ENCODE assay signal across 14 cellular contexts in the genomic region with DNA sequence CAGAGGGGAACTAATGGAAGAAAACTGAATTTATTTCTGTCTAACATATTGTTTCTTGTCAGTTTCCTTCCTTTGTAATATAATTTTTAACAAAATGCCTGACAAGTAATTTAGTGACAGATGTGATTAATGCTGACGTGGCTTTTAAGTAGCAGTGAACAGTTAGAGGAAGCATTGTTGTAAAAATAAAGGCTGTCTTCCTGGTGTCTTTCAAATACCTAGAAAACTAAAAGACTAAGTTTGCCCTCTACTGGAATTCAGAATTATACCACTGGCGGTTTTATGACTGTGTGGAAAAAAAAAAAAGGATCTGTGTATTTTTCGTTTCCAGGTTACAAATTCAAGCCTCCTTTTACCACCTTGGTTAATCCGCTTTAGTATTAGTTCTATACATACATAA.
DNase-seq lines count a peak whose midpoint lies in the region; ATAC-seq and TF ChIP-seq lines count a peak whose summit lies in the region.
"Had no signal": no experiment of that assay in that cellular context is flagged by ENCODE, and none has a peak within 500 bp of the region (broad histone marks: within the 10 kb centered on the region; RNA-seq: fewer than 3 reads in every experiment).

No MANE protein-coding gene starts in this region.

- H3K14ac ChIP-seq in IMR-90 (replicated peaks; ENCODE audit: low read depth, low read length), result no peak overlapping the region

- H3K56ac ChIP-seq in IMR-90 (ENCODE audit: extremely low read depth, insufficient read depth, low read length), result no peak overlapping the region

- TF ChIP-seq CTCF in IMR-90 (conservative IDR thresholded peaks at IDR 0.05; ENCODE audit: low read depth, low read length) (no peak), dorsolateral prefrontal cortex (IDR thresholded peaks at IDR 0.05 in 54 of 56, conservative IDR thresholded peaks at IDR 0.05 in 2 of 56; ENCODE audit: low read depth in 1 of 56, partially characterized antibody in 56 of 56) (peak in 41 of 56 donors; percentile 7 to 63 (median 34))

- no peak overlapping the region for H2AFZ ChIP-seq in IMR-90 (replicated peaks; ENCODE audit: low read length, poor library complexity)

- in situ Hi-C loops in IMR-90 (cut with MboI; ENCODE audit: low sequenced_read_pairs), result no loop called here

- H4K8ac ChIP-seq in IMR-90 (ENCODE audit: low read depth in 2 of 2, low read length in 2 of 2), result no peak overlapping the region

- H3K27me3 ChIP-seq in IMR-90 (ENCODE audit: control insufficient read depth, insufficient read depth, low read length) (no peaks in the 10 kb centered on the region), dorsolateral prefrontal cortex (peaks cover 0 to 5% (median 0%) of the 10 kb centered on the region in 45 donors)

- CTCF ChIA-PET in IMR-90 (lab: Yijun Ruan, JAX), result no interaction called here

- no TSS peak for BruUV-seq in IMR-90 (replicated peaks; lab: Mats Ljungman, UMichigan)

- H3K9me3 ChIP-seq in IMR-90 (ENCODE audit: control insufficient read depth, insufficient read depth, low read length), result peaks cover 15% of the 10 kb centered on the region

- H2AK5ac ChIP-seq in IMR-90 (ENCODE audit: low read depth, low read length), result no peak overlapping the region

- no peak overlapping the region for H3K4me2 ChIP-seq in IMR-90 (ENCODE audit: low read depth, low read length)

- H3K23ac ChIP-seq in IMR-90 (ENCODE audit: low read depth, low read length), result no peak overlapping the region

- H2BK15ac ChIP-seq in IMR-90 (ENCODE audit: low read depth, low read length), result no peak overlapping the region

- H3K4ac ChIP-seq in IMR-90 (ENCODE audit: low read depth, low read length), result no peak overlapping the region

- DNase-seq in IMR-90 (no peak), NCI-H146 (lab: John Stamatoyannopoulos, UW) (peak; percentile 16), dorsolateral prefrontal cortex (no peak), renal cortical epithelial cell (ENCODE audit: low read depth) (peak; percentile 12)
- DNase-seq in stimulated activated CD4-positive, alpha-beta T cell treated with anti-CD3 and anti-CD28 coated beads, Interleukin-4, amount 100 ng/mL, for 24 hours, result no peak
- DNase-seq: activated CD8-positive, alpha-beta memory T cell treated with anti-CD3 and anti-CD28 coated beads for 24 hours; activated naive CD8-positive, alpha-beta T cell treated with anti-CD3 and anti-CD28 coated beads, Interleukin-2, amount 10 ng/mL, durations not matched to agents 7 days and 5 days; Calu3; KG1; stimulated activated naive CD4-positive, alpha-beta T cell; T-helper 17 cell had no signal

- no peaks in the 10 kb centered on the region for H3K9me1 ChIP-seq in IMR-90 (ENCODE audit: insufficient read depth, low read length)

- POLR2A ChIA-PET in IMR-90 (lab: Charles Lee; ENCODE audit: unreplicated experiment), result no interaction called here

- dilution Hi-C loops in IMR-90 (cut with HindIII; ENCODE audit: low sequenced_read_pairs, unreplicated experiment), result no loop called here

- no peak overlapping the region for H3K18ac ChIP-seq in IMR-90 (ENCODE audit: low read depth, low read length)

- H2BK5ac ChIP-seq in IMR-90 (ENCODE audit: low read depth, low read length, poor library complexity, severe bottlenecking), result no peak overlapping the region

- ATAC-seq in IMR-90 (ENCODE audit: low read depth), result no peak
- ATAC-seq in HG02678 (IDR thresholded peaks at IDR 0.05; ENCODE audit: unreplicated experiment), result no peak
- no peak for ATAC-seq in activated CD4-positive, CD25-positive, alpha-beta regulatory T cell treated with anti-CD3 and anti-CD28 coated beads, Interleukin-2, amount 50 U/mL, for 24 hours
- ATAC-seq: T-helper 17 cell had no signal

- H2BK20ac ChIP-seq in IMR-90 (ENCODE audit: low read depth, low read length), result no peak overlapping the region

- H3K4me3 ChIP-seq in IMR-90 (ENCODE audit: insufficient read depth, low read depth, low read length) (no peak overlapping the region), dorsolateral prefrontal cortex (no peak overlapping the region)
- H3K4me3 ChIP-seq: coronary artery had no signal

- H2BK120ac ChIP-seq in IMR-90 (ENCODE audit: low read depth, low read length), result no peak overlapping the region

- no peak for TF ChIP-seq POLR2A in IMR-90 (IDR thresholded peaks at IDR 0.05; ENCODE audit: low read depth, low read length)

- H3K4me1 ChIP-seq in IMR-90 (ENCODE audit: control insufficient read depth, insufficient read depth, low read length), result no peaks in the 10 kb centered on the region

- H2AK9ac ChIP-seq in IMR-90 (replicated peaks; ENCODE audit: low read depth, low read length, poor library complexity), result no peak overlapping the region

- H4K20me1 ChIP-seq in IMR-90 (ENCODE audit: insufficient read depth, low read length), result no peaks in the 10 kb centered on the region

- no peak for TF ChIP-seq RAD21 in IMR-90 (IDR thresholded peaks at IDR 0.05; ENCODE audit: low read length)

- H3K79me1 ChIP-seq in IMR-90 (ENCODE audit: low read depth in 1 of 2, low read length in 2 of 2), result no peaks in the 10 kb centered on the region

- WGBS in IMR-90 (ENCODE audit: extremely low coverage in 2 of 2, insufficient read length in 1 of 2), 2 experiments, result no CpG with 5 or more reads among the region's 4 CpGs

- no peaks in the 10 kb centered on the region for H3K36me3 ChIP-seq in IMR-90 (ENCODE audit: control insufficient read depth, insufficient read depth, low read length)

- intact Hi-C loops in IMR-90 (cut with micrococcal nuclease), result no loop called here
- intact Hi-C loops in dorsolateral prefrontal cortex (cut with DNase I), result no loop called here

- H4K5ac ChIP-seq in IMR-90 (ENCODE audit: low read depth, low read length), result no peak overlapping the region

- H3K27ac ChIP-seq in IMR-90 (ENCODE audit: insufficient read depth, low read length) (no peak overlapping the region), dorsolateral prefrontal cortex (peak overlapping the region in 1 of 59 donors; percentile 67)
- H3K27ac ChIP-seq: coronary artery had no signal

- no peak overlapping the region for H4K91ac ChIP-seq in IMR-90 (ENCODE audit: insufficient read depth, low read depth, low read length)

- no peak overlapping the region for H3K9ac ChIP-seq in IMR-90 (ENCODE audit: low read depth, low read length)

TF ChIP-seq in IMR-90, 13 proteins besides CTCF, POLR2A, EP300 and RAD21:
- TF ChIP-seq FOS (IDR thresholded peaks at IDR 0.05; ENCODE audit: low read depth, low read length), result no peak
- TF ChIP-seq MAFK (IDR thresholded peaks at IDR 0.05; ENCODE audit: low read depth, low read length), result peak; percentile 94
- no peak for TF ChIP-seq CEBPB (IDR thresholded peaks at IDR 0.05; ENCODE audit: low read depth, low read length)
- TF ChIP-seq MAZ (IDR thresholded peaks at IDR 0.05; ENCODE audit: borderline replicate concordance, low read depth, low read length), result no peak

Comparison
In these comparisons a context has a peak if more than half of its experiments do, and no peak if none do; other contexts are left out.
1. DNase-seq: peak in NCI-H146 (single experiment) and renal cortical epithelial cell (single experiment); none in IMR-90 (single experiment), dorsolateral prefrontal cortex (0 of 10) and stimulated activated CD4-positive, alpha-beta T cell treated with anti-CD3 and anti-CD28 coated beads, Interleukin-4, amount 100 ng/mL, for 24 hours (single experiment).